In the genomic region with DNA sequence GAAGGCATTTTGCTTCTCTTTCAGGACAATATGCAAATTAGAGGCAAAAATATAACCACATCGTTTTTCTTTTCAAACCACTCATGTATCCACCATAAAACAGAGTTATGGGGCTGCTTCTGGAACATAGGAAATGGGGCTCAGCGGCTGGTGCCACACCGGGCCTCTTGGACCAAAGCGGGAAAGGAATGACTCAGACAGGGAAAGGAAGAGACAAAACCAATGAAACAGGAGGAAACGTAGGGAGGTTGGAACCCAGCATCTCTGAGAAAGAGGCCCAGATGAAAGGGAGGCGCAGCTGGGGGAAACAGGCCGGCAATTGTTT, we compare ENCODE assay signal across 14 cellular contexts. TPM values are rescaled to one million over a fixed set of nuclear protein-coding genes. Genes with fewer than 3 reads are reported as not detected.
DNase-seq lines count a peak whose midpoint lies in the region; ATAC-seq, FAIRE-seq and TF ChIP-seq lines count a peak whose summit lies in the region.
"Had no signal": no experiment of that assay in that cellular context is flagged by ENCODE, and none has a peak within 500 bp of the region (broad histone marks: within the 10 kb centered on the region; RNA-seq: fewer than 3 reads in every experiment).

No MANE protein-coding gene starts in this region.

- ATAC-seq in sciatic nerve (no peak), left lobe of liver (no peak)
- ATAC-seq: natural killer cell had no signal

- no peak overlapping the region for H2AFZ ChIP-seq in osteoblast (ENCODE audit: low read length)

- H3K27ac Mint-ChIP-seq in endothelial cell (ENCODE audit: unreplicated experiment): peak overlapping the region; percentile 64
- H3K27ac Mint-ChIP-seq: activated naive CD4-positive, alpha-beta T cell treated with anti-CD3 and anti-CD28 coated beads, Interleukin-2, amount 50 U/mL, for 24 hours; natural killer cell had no signal

- peak overlapping the region; percentile 51 for H3K4me2 ChIP-seq in osteoblast (ENCODE audit: insufficient read depth, low read length)

- intact Hi-C loops in sciatic nerve (cut with DNase I): no loop called here

- H3K9me3 Mint-ChIP-seq in endothelial cell (ENCODE audit: unreplicated experiment): no peaks in the 10 kb centered on the region
- H3K9me3 Mint-ChIP-seq: activated naive CD4-positive, alpha-beta T cell treated with anti-CD3 and anti-CD28 coated beads, Interleukin-2, amount 50 U/mL, for 24 hours; natural killer cell had no signal

- H3K4me1 ChIP-seq in osteoblast (ENCODE audit: insufficient read depth, low read length): peaks cover 25% of the 10 kb centered on the region

- H3K4me3 ChIP-seq in osteoblast (ENCODE audit: insufficient read depth, low read length): no peak overlapping the region
- H3K4me3 ChIP-seq: spleen had no signal

- FAIRE-seq in A204.1 (lab: Jason Lieb, UNC): peak; percentile 95

- H3K36me3 ChIP-seq in osteoblast (ENCODE audit: insufficient read depth, low read length): peaks cover 2% of the 10 kb centered on the region
- H3K36me3 ChIP-seq: spleen had no signal

- H3K4me3 Mint-ChIP-seq in endothelial cell (ENCODE audit: unreplicated experiment): no peak overlapping the region
- H3K4me3 Mint-ChIP-seq: activated naive CD4-positive, alpha-beta T cell treated with anti-CD3 and anti-CD28 coated beads, Interleukin-2, amount 50 U/mL, for 24 hours; natural killer cell had no signal

- H3K27ac ChIP-seq in osteoblast (ENCODE audit: low read depth, low read length): no peak overlapping the region
- H3K27ac ChIP-seq: HL-60 had no signal

- H4K20me1 ChIP-seq in osteoblast (ENCODE audit: insufficient read depth, low read length): peaks cover 60% of the 10 kb centered on the region

- H3K36me3 Mint-ChIP-seq in endothelial cell (ENCODE audit: low read depth, unreplicated experiment): no peaks in the 10 kb centered on the region
- H3K36me3 Mint-ChIP-seq: activated naive CD4-positive, alpha-beta T cell treated with anti-CD3 and anti-CD28 coated beads, Interleukin-2, amount 50 U/mL, for 24 hours; natural killer cell had no signal

- H3K27me3 Mint-ChIP-seq in endothelial cell (ENCODE audit: unreplicated experiment): peaks cover 2% of the 10 kb centered on the region

- TF ChIP-seq CTCF in endothelial cell (IDR thresholded peaks at IDR 0.05; ENCODE audit: unreplicated experiment) (no peak), osteoblast (IDR thresholded peaks at IDR 0.05; ENCODE audit: extremely low read depth, low read depth, low read length) (no peak)

- no peaks in the 10 kb centered on the region for H3K27me3 ChIP-seq in osteoblast (ENCODE audit: insufficient read depth, low read length)

- H3K4me1 Mint-ChIP-seq in endothelial cell (ENCODE audit: unreplicated experiment): peaks cover 31% of the 10 kb centered on the region
- H3K4me1 Mint-ChIP-seq: activated naive CD4-positive, alpha-beta T cell treated with anti-CD3 and anti-CD28 coated beads, Interleukin-2, amount 50 U/mL, for 24 hours had no signal

- no peaks in the 10 kb centered on the region for H3K9me3 ChIP-seq in osteoblast (ENCODE audit: low read depth, low read length)
- H3K9me3 ChIP-seq: spleen had no signal

- DNase-seq in NCI-H526 treated with DMSO at 0.1 percent for 48 hours (lab: John Stamatoyannopoulos, UW): peak; percentile 24
- no peak for DNase-seq in endothelial cell (ENCODE audit: low spot score)
- DNase-seq in osteoblast (ENCODE audit: insufficient read length, low spot score, missing footprints): no peak
- no peak for DNase-seq in NCI-H2107 (lab: John Stamatoyannopoulos, UW)
- DNase-seq in sciatic nerve (ENCODE audit: low spot score): no peak
- DNase-seq in left lobe of liver (ENCODE audit: low spot score): no peak
- no peak for DNase-seq in GOT3 (lab: John Stamatoyannopoulos, UW)
- DNase-seq: activated CD8-positive, alpha-beta memory T cell treated with anti-CD3 and anti-CD28 coated beads for 24 hours; natural killer cell; NCI-H226; spleen had no signal

- peaks cover 81% of the 10 kb centered on the region for H3K79me2 ChIP-seq in osteoblast (ENCODE audit: insufficient read depth, low read length)

RNA-seq across cellular contexts. Expression of gene CUEDC1, which starts 28.5 kb away (rescaled TPM):
- total RNA-seq in endothelial cell (ENCODE audit: unreplicated experiment) (13.3 TPM), osteoblast (21.0 and 22.4 TPM in 2 replicates), sciatic nerve (44.3 TPM), left lobe of liver (8.1 TPM)
